ENCODE assay signal across 9 cellular contexts in genomic region chr11:80815752-80816453, GRCh38.
DNase-seq lines count a peak whose midpoint lies in the region; ATAC-seq and TF ChIP-seq lines count a peak whose summit lies in the region.
"Had no signal": no experiment of that assay in that cellular context is flagged by ENCODE, and none has a peak within 500 bp of the region (broad histone marks: within the 10 kb centered on the region; RNA-seq: fewer than 3 reads in every experiment).

No MANE protein-coding gene starts in this region.

- H3K14ac ChIP-seq in trophoblast cell (ENCODE audit: low read length) = no peak overlapping the region

- H3K9ac ChIP-seq in trophoblast cell (ENCODE audit: low read length) = no peak overlapping the region

- H2AFZ ChIP-seq in trophoblast cell (ENCODE audit: insufficient read depth, low read length, poor library complexity) = no peak overlapping the region

- DNase-seq in glomerular visceral epithelial cell (ENCODE audit: extremely low spot score) (peak; percentile 13), HEK293T (ENCODE audit: extremely low spot score) (no peak), ureter (ENCODE audit: low spot score) (no peak), trophoblast cell (no peak), HUDEP-2 (lab: John Stamatoyannopoulos, UW; ENCODE audit: unreplicated experiment in 76 of 76) (no peak)
- DNase-seq: cerebellar nuclear complex had no signal

- POLR2A ChIA-PET in HEK293T (lab: Yijun Ruan, JAX) = no interaction called here

- H4K12ac ChIP-seq in trophoblast cell (ENCODE audit: low read depth, low read length) = no peak overlapping the region

- H3K4me1 ChIP-seq in trophoblast cell (ENCODE audit: control insufficient read depth in 1 of 2, insufficient read depth in 2 of 2, low read length in 2 of 2) = no peaks in the 10 kb centered on the region

- no peak overlapping the region for H2AK5ac ChIP-seq in trophoblast cell (ENCODE audit: low read length)

- H3K23ac ChIP-seq in trophoblast cell (ENCODE audit: low read length) = no peak overlapping the region

- H3K18ac ChIP-seq in trophoblast cell (ENCODE audit: low read length) = no peak overlapping the region

- H3K79me2 ChIP-seq in trophoblast cell (ENCODE audit: control insufficient read depth, insufficient read depth, low read length, poor library complexity) = no peaks in the 10 kb centered on the region

- H3K27ac ChIP-seq in trophoblast cell (ENCODE audit: low read depth, low read length) = no peak overlapping the region

- peak; percentile 87 for ATAC-seq in GM18868 (IDR thresholded peaks at IDR 0.05; ENCODE audit: unreplicated experiment)
- peak; percentile 89 for ATAC-seq in GM21786 (IDR thresholded peaks at IDR 0.05; ENCODE audit: unreplicated experiment)
- ATAC-seq in HG03521 (IDR thresholded peaks at IDR 0.05; ENCODE audit: unreplicated experiment) = peak; percentile 87

- no peak overlapping the region for H4K8ac ChIP-seq in trophoblast cell (ENCODE audit: low read depth, low read length)

- no peak overlapping the region for H2BK120ac ChIP-seq in trophoblast cell (ENCODE audit: insufficient read depth, low read length, poor library complexity)

- H3K36me3 ChIP-seq in trophoblast cell (ENCODE audit: control insufficient read depth in 1 of 2, insufficient read depth in 2 of 2, low read length in 2 of 2) = no peaks in the 10 kb centered on the region

- no CpG with 5 or more reads among the region's 3 CpGs for WGBS in trophoblast cell (ENCODE audit: extremely low coverage, insufficient coverage, insufficient read length)

- H3K4me3 ChIP-seq in trophoblast cell (ENCODE audit: low read depth, low read length) = no peak overlapping the region

- CTCF ChIA-PET in HEK293T (lab: Yijun Ruan, JAX) = no interaction called here

- H2BK5ac ChIP-seq in trophoblast cell (ENCODE audit: low read depth, low read length, poor library complexity) = no peak overlapping the region

- no peaks in the 10 kb centered on the region for H3K79me1 ChIP-seq in trophoblast cell (ENCODE audit: low read length)

- no peak overlapping the region for H4K91ac ChIP-seq in trophoblast cell (ENCODE audit: low read depth, low read length)

- H3K27me3 ChIP-seq in trophoblast cell (ENCODE audit: insufficient read depth, low read length) = no peaks in the 10 kb centered on the region

- no peak overlapping the region for H3K4ac ChIP-seq in trophoblast cell (ENCODE audit: low read depth, low read length)

- no peak overlapping the region for H3K4me2 ChIP-seq in trophoblast cell (ENCODE audit: low read length)

- no peaks in the 10 kb centered on the region for H3K9me3 ChIP-seq in trophoblast cell (ENCODE audit: insufficient read depth, low read depth, low read length)

- H2BK12ac ChIP-seq in trophoblast cell (ENCODE audit: low read length) = no peak overlapping the region

TF ChIP-seq in HEK293T, 16 proteins besides CTCF, POLR2A, EP300 and RAD21:
- no peak for TF ChIP-seq SUZ12 (IDR thresholded peaks at IDR 0.05)
- TF ChIP-seq FOXA1 (IDR thresholded peaks at IDR 0.05) = no peak
- TF ChIP-seq BHLHE40 (IDR thresholded peaks at IDR 0.05; ENCODE audit: borderline replicate concordance) = no peak
- TF ChIP-seq CTBP1 (IDR thresholded peaks at IDR 0.05; ENCODE audit: borderline replicate concordance) = no peak
- no peak for TF ChIP-seq TARDBP (IDR thresholded peaks at IDR 0.05)
